In the genomic region with DNA sequence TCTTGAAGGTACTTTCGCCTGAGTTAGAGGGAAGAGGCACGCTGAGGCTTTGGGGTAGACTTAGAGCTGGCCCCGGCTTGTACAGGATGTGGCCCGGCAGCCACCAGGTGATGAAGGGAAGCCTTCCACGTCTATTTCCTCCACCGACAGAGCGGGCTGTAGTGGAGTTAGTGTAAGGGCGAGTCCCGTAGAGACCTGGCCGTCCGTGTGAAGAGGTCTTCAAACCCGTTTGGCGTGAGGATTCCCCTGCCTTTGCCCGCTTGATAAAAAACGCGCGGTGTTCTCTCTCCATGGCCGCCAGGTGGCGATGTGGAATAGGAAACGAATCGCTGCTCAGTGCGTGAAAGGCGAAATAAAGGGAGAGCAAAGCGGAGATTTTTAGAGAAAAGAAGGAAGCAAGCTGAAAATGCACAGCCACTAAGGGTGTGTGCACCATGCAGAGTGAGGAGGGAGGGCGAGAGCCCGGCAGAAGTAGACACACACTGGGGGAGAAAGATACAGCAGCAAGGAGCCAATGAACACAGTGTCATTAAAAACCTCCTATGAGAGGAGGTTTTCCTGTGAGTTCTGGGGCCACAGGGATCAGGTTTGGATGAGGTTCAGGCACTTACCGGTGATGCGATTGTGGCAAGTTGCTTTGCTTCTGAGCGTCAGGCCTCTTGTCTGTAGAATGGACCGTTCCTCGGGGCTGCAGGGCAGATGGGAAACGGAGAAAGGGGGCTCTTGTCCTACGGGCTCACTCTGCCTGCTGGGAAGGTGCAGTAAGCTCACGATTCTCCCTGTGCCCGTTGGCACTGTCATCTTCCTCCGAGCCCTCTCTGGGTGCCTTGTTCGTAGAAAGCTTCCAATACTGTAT, we compare ENCODE assay signal across 8 cellular contexts. TPM values are rescaled to one million over a fixed set of nuclear protein-coding genes. Genes with fewer than 3 reads are reported as not detected.
A peak's percentile ranks its signal among the peaks of the same experiment; 100 is the strongest.
DNase-seq lines count a peak whose midpoint lies in the region; ATAC-seq and TF ChIP-seq lines count a peak whose summit lies in the region.

No MANE protein-coding gene starts in this region.

- H3K27me3 ChIP-seq in left lung: peaks cover 2 to 65% of the 10 kb centered on the region in 2 donors

- no peaks in the 10 kb centered on the region for H3K36me3 ChIP-seq in left lung

- H3K4me1 ChIP-seq in left lung: peaks cover 3 to 5% of the 10 kb centered on the region in 2 donors

- DNase-seq in Right ventricle myocardium inferior (ENCODE audit: missing footprints): peak; percentile 89
- DNase-seq in cardiac septum (ENCODE audit: low spot score): no peak
- peak; percentile 50 for DNase-seq in NCI-H226
- DNase-seq in activated CD4-positive, alpha-beta T cell treated with anti-CD3 and anti-CD28 coated beads for 1 hour: peak; percentile 46
- peak; percentile 8 to 54 for DNase-seq in cerebellar nuclear complex (lab: John Stamatoyannopoulos, UW)
- peak in 1 of 2 donors; percentile 55 for DNase-seq in left lung
- DNase-seq in stimulated activated CD4-positive, alpha-beta T cell treated with anti-CD3 and anti-CD28 coated beads, Interleukin-4, amount 100 ng/mL, for 4 hours: peak; percentile 49 to 64

- intact Hi-C loops in Right ventricle myocardium inferior (cut with DNase I): loop anchor here (1.0 to 10.0 kb wide), 3 partner anchors 38 to 279 kb away; no protein-coding TSS in a partner anchor
- intact Hi-C loops in cardiac septum (cut with DNase I): loop anchor here (1.0 to 10.0 kb wide), 3 partner anchors 38 to 681 kb away; no protein-coding TSS in a partner anchor
- intact Hi-C loops in left lung (cut with DNase I): loop anchor here in 1 of 2 donors (2.0 to 10.0 kb wide), 2 partner anchors 37 to 281 kb away; no protein-coding TSS in a partner anchor

- H3K4me3 ChIP-seq in left lung: no peak overlapping the region

- H3K9me3 ChIP-seq in left lung: no peaks in the 10 kb centered on the region

- H3K27ac ChIP-seq in left lung: no peak overlapping the region

- ATAC-seq in Right ventricle myocardium inferior: peak; percentile 55
- peak; percentile 56 for ATAC-seq in HG03095 (IDR thresholded peaks at IDR 0.05; ENCODE audit: unreplicated experiment)
- ATAC-seq in left lung: peak; percentile 91

- TF ChIP-seq CTCF in left lung (IDR thresholded peaks at IDR 0.05): peak; percentile 67 to 74

RNA-seq across cellular contexts. Expression of a gene that starts 34.2 kb away (rescaled TPM):
- total RNA-seq in Right ventricle myocardium inferior: 10.4 TPM
- total RNA-seq in cardiac septum: 6.0 TPM
- total RNA-seq in left lung: 1 to 10 TPM; 2.9 to 5.5 TPM

RNA-seq across cellular contexts. Expression of a gene that starts 59.0 kb away (rescaled TPM):
- total RNA-seq in Right ventricle myocardium inferior (261 TPM), cardiac septum (157 TPM), left lung (not detected)

Comparison
In these comparisons a context has a peak if more than half of its experiments do, and no peak if none do; other contexts are left out.
1. RNA of a gene that starts 59.0 kb away (total RNA-seq): 261 TPM in Right ventricle myocardium inferior (single experiment) and 157 TPM in cardiac septum (single experiment); not detected in left lung; every median in the first group is over 100 times any median in the second.
2. Peak in every context shown above with its lines, with median percentiles within 50 percentile points of each other: ATAC-seq.